18 cellular contexts compared by ENCODE assay signal in the genomic region with DNA sequence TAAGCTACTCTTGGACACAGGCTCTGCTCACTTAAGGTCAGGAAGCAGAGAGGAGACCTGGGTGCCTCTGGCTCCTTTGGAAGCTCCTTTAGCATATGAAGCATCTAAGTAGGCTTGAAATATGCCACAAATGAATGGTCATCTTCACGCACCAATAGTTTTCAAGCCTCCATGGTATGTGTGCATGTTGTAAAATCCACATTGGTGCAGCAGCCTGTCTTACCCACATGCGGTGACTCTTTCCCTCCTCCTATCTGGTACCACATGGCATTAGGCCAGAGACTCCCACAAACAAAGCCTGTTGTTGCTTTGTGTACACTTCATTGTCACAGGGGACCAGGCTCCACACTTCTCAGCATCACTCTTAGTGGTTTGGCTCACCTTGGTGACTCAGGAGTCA.
"Had no signal": no experiment of that assay in that cellular context is flagged by ENCODE, and none has a peak within 500 bp of the region (broad histone marks: within the 10 kb centered on the region; RNA-seq: fewer than 3 reads in every experiment).

No MANE protein-coding gene starts in this region.

- ATAC-seq: activated CD4-positive, CD25-positive, alpha-beta regulatory T cell treated with anti-CD3 and anti-CD28 coated beads, Interleukin-2, amount 50 U/mL, for 24 hours; activated CD8-positive, alpha-beta memory T cell treated with anti-CD3 and anti-CD28 coated beads, Interleukin-2, amount 10 ng/mL, durations not matched to agents 7 days and 5 days; activated CD8-positive, alpha-beta T cell treated with anti-CD3 and anti-CD28 coated beads for 36 hours; left ventricle myocardium superior had no signal

- DNase-seq: activated CD4-positive, alpha-beta T cell treated with anti-CD3 and anti-CD28 coated beads, Interleukin-2, amount 10 ng/mL, durations not matched to agents 24 days and 14 days; activated CD8-positive, alpha-beta memory T cell treated with anti-CD3 and anti-CD28 coated beads, Interleukin-2, amount 10 ng/mL, durations not matched to agents 7 days and 5 days; activated CD8-positive, alpha-beta T cell treated with anti-CD3 and anti-CD28 coated beads for 36 hours; activated gamma-delta T cell treated with Interleukin-2 at 50 U/mL for 16 hours; activated T-cell treated with anti-CD3 and anti-CD28 coated beads for 4 hours; adrenal gland; effector memory CD4-positive, alpha-beta T cell; foreskin melanocyte; hippocampal formation; left ventricle myocardium superior; ovary; stimulated activated CD4-positive, alpha-beta T cell treated with anti-CD3 and anti-CD28 coated beads, Interleukin-4, amount 100 ng/mL, for 4 hours; substantia nigra had no signal

- H3K4me3 Mint-ChIP-seq: activated CD4-positive, alpha-beta T cell treated with anti-CD3 and anti-CD28 coated beads, Interleukin-2, amount 10 ng/mL, durations not matched to agents 24 days and 14 days; activated CD8-positive, alpha-beta memory T cell treated with anti-CD3 and anti-CD28 coated beads, Interleukin-2, amount 10 ng/mL, durations not matched to agents 7 days and 5 days; activated CD8-positive, alpha-beta T cell treated with anti-CD3 and anti-CD28 coated beads for 36 hours; activated naive CD8-positive, alpha-beta T cell; central memory CD8-positive, alpha-beta T cell; nephron; stimulated activated naive CD8-positive, alpha-beta T cell treated with anti-CD3 and anti-CD28 coated beads, Interleukin-15, Interleukin-2, amounts not matched to agents 100 ng/mL and 50 ng/mL, for 24 hours had no signal

- H3K36me3 Mint-ChIP-seq: activated CD8-positive, alpha-beta memory T cell treated with anti-CD3 and anti-CD28 coated beads, Interleukin-2, amount 10 ng/mL, durations not matched to agents 7 days and 5 days; activated naive CD8-positive, alpha-beta T cell had no signal

- H3K9me3 Mint-ChIP-seq: activated CD8-positive, alpha-beta T cell treated with anti-CD3 and anti-CD28 coated beads for 36 hours; central memory CD8-positive, alpha-beta T cell; nephron; stimulated activated naive CD8-positive, alpha-beta T cell treated with anti-CD3 and anti-CD28 coated beads, Interleukin-15, Interleukin-2, amounts not matched to agents 100 ng/mL and 50 ng/mL, for 24 hours had no signal

- H3K27me3 Mint-ChIP-seq: activated CD4-positive, alpha-beta T cell treated with anti-CD3 and anti-CD28 coated beads, Interleukin-2, amount 10 ng/mL, durations not matched to agents 24 days and 14 days; activated CD8-positive, alpha-beta memory T cell treated with anti-CD3 and anti-CD28 coated beads, Interleukin-2, amount 10 ng/mL, durations not matched to agents 7 days and 5 days; activated naive CD8-positive, alpha-beta T cell; central memory CD8-positive, alpha-beta T cell; stimulated activated naive CD8-positive, alpha-beta T cell treated with anti-CD3 and anti-CD28 coated beads, Interleukin-15, Interleukin-2, amounts not matched to agents 100 ng/mL and 50 ng/mL, for 24 hours had no signal

- H3K27ac Mint-ChIP-seq: activated CD4-positive, alpha-beta T cell treated with anti-CD3 and anti-CD28 coated beads, Interleukin-2, amount 10 ng/mL, durations not matched to agents 24 days and 14 days; activated CD8-positive, alpha-beta memory T cell treated with anti-CD3 and anti-CD28 coated beads, Interleukin-2, amount 10 ng/mL, durations not matched to agents 7 days and 5 days; activated CD8-positive, alpha-beta T cell treated with anti-CD3 and anti-CD28 coated beads for 36 hours; activated naive CD8-positive, alpha-beta T cell; nephron; stimulated activated naive CD8-positive, alpha-beta T cell treated with anti-CD3 and anti-CD28 coated beads, Interleukin-15, Interleukin-2, amounts not matched to agents 100 ng/mL and 50 ng/mL, for 24 hours had no signal

- H3K4me1 Mint-ChIP-seq: activated CD4-positive, alpha-beta T cell treated with anti-CD3 and anti-CD28 coated beads, Interleukin-2, amount 10 ng/mL, durations not matched to agents 24 days and 14 days; activated CD8-positive, alpha-beta memory T cell treated with anti-CD3 and anti-CD28 coated beads, Interleukin-2, amount 10 ng/mL, durations not matched to agents 7 days and 5 days; central memory CD8-positive, alpha-beta T cell had no signal
